15 cellular contexts compared by ENCODE assay signal in genomic region chr1:221363074-221363473, GRCh38.
"Had no signal": no experiment of that assay in that cellular context is flagged by ENCODE, and none has a peak within 500 bp of the region (broad histone marks: within the 10 kb centered on the region; RNA-seq: fewer than 3 reads in every experiment).

No MANE protein-coding gene starts in this region.

- H3K9me3 Mint-ChIP-seq: activated CD4-positive, alpha-beta memory T cell treated with anti-CD3 and anti-CD28 coated beads for 36 hours; activated T-cell treated with anti-CD3 and anti-CD28 coated beads, Interleukin-2, amount 50 U/mL, for 4 hours; stimulated activated naive CD8-positive, alpha-beta T cell treated with anti-CD3 and anti-CD28 coated beads, Interleukin-15, Interleukin-2, amounts not matched to agents 100 ng/mL and 50 ng/mL, for 24 hours; T-helper 2 cell treated with Interferon-gamma antibody and Interleukin-4, amounts not matched to agents 5 μg/mL and 100 μg/mL, for 36 hours had no signal

- H3K4me3 Mint-ChIP-seq: activated CD4-positive, alpha-beta memory T cell treated with anti-CD3 and anti-CD28 coated beads for 36 hours; activated T-cell treated with anti-CD3 and anti-CD28 coated beads, Interleukin-2, amount 50 U/mL, for 4 hours; natural killer cell; stimulated activated naive CD8-positive, alpha-beta T cell treated with anti-CD3 and anti-CD28 coated beads, Interleukin-15, Interleukin-2, amounts not matched to agents 100 ng/mL and 50 ng/mL, for 24 hours; T-helper 2 cell treated with Interferon-gamma antibody and Interleukin-4, amounts not matched to agents 5 μg/mL and 100 μg/mL, for 36 hours; type B pancreatic cell had no signal

- DNase-seq: activated CD4-positive, alpha-beta memory T cell treated with anti-CD3 and anti-CD28 coated beads for 36 hours; activated effector memory CD4-positive, alpha-beta T cell treated with Interleukin-2 at 50 U/mL for 16 hours; activated naive CD4-positive, alpha-beta T cell treated with anti-CD3 and anti-CD28 coated beads, Interleukin-2, amount 50 U/mL, for 16 hours; activated T-cell treated with anti-CD3 and anti-CD28 coated beads, Interleukin-2, amount 50 U/mL, for 4 hours; foreskin fibroblast; hypothalamus; left ventricle myocardium superior; mesenchymal stem cell; natural killer cell; posterior cingulate gyrus; small intestine had no signal

- H3K27ac Mint-ChIP-seq: activated CD4-positive, alpha-beta memory T cell treated with anti-CD3 and anti-CD28 coated beads for 36 hours; natural killer cell; stimulated activated naive CD8-positive, alpha-beta T cell treated with anti-CD3 and anti-CD28 coated beads, Interleukin-15, Interleukin-2, amounts not matched to agents 100 ng/mL and 50 ng/mL, for 24 hours; T-helper 2 cell treated with Interferon-gamma antibody and Interleukin-4, amounts not matched to agents 5 μg/mL and 100 μg/mL, for 36 hours; type B pancreatic cell had no signal

- H3K4me1 Mint-ChIP-seq: natural killer cell had no signal

- ATAC-seq: activated T-cell treated with anti-CD3 and anti-CD28 coated beads, Interleukin-2, amount 50 U/mL, for 4 hours; esophagus mucosa; left ventricle myocardium superior had no signal

- H3K36me3 Mint-ChIP-seq: activated CD4-positive, alpha-beta memory T cell treated with anti-CD3 and anti-CD28 coated beads for 36 hours; natural killer cell; type B pancreatic cell had no signal
